ENCODE assay signal across 1 cellular context in genomic region chr6:165086746-165087145, GRCh38.
TF ChIP-seq lines count a peak whose summit lies in the region.

No MANE protein-coding gene starts in this region.

TF ChIP-seq in HepG2, 621 proteins besides CTCF, POLR2A, EP300 and RAD21:
- no peak for TF ChIP-seq AKNA (CRISPR knock-in tag; IDR thresholded peaks at IDR 0.05; ENCODE audit: borderline replicate concordance)
- no peak for TF ChIP-seq ERF (CRISPR knock-in tag; IDR thresholded peaks at IDR 0.05)
- TF ChIP-seq, protein P1, sequence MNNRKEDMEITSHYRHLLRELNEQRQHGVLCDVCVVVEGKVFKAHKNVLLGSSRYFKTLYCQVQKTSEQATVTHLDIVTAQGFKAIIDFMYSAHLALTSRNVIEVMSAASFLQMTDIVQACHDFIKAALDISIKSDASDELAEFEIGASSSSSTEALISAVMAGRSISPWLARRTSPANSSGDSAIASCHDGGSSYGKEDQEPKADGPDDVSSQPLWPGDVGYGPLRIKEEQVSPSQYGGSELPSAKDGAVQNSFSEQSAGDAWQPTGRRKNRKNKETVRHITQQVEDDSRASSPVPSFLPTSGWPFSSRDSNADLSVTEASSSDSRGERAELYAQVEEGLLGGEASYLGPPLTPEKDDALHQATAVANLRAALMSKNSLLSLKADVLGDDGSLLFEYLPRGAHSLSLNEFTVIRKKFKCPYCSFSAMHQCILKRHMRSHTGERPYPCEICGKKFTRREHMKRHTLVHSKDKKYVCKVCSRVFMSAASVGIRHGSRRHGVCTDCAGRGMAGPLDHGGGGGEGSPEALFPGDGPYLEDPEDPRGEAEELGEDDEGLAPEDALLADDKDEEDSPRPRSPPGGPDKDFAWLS (CRISPR knock-in tag; IDR thresholded peaks at IDR 0.05; ENCODE audit: borderline replicate concordance): no peak
- TF ChIP-seq, protein P2, sequence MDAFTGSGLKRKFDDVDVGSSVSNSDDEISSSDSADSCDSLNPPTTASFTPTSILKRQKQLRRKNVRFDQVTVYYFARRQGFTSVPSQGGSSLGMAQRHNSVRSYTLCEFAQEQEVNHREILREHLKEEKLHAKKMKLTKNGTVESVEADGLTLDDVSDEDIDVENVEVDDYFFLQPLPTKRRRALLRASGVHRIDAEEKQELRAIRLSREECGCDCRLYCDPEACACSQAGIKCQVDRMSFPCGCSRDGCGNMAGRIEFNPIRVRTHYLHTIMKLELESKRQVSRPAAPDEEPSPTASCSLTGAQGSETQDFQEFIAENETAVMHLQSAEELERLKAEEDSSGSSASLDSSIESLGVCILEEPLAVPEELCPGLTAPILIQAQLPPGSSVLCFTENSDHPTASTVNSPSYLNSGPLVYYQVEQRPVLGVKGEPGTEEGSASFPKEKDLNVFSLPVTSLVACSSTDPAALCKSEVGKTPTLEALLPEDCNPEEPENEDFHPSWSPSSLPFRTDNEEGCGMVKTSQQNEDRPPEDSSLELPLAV (CRISPR knock-in tag; conservative IDR thresholded peaks at IDR 0.05; ENCODE audit: low read depth): no peak
- TF ChIP-seq, protein P3, sequence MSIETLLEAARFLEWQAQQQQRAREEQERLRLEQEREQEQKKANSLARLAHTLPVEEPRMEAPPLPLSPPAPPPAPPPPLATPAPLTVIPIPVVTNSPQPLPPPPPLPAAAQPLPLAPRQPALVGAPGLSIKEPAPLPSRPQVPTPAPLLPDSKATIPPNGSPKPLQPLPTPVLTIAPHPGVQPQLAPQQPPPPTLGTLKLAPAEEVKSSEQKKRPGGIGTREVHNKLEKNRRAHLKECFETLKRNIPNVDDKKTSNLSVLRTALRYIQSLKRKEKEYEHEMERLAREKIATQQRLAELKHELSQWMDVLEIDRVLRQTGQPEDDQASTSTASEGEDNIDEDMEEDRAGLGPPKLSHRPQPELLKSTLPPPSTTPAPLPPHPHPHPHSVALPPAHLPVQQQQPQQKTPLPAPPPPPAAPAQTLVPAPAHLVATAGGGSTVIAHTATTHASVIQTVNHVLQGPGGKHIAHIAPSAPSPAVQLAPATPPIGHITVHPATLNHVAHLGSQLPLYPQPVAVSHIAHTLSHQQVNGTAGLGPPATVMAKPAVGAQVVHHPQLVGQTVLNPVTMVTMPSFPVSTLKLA (IDR thresholded peaks at IDR 0.05): peak; percentile 96
- no peak for TF ChIP-seq JUND (CRISPR knock-in tag; IDR thresholded peaks at IDR 0.05)
- no peak for TF ChIP-seq AHR (CRISPR knock-in tag; IDR thresholded peaks at IDR 0.05)
